16 cellular contexts compared by ENCODE assay signal in the genomic region with DNA sequence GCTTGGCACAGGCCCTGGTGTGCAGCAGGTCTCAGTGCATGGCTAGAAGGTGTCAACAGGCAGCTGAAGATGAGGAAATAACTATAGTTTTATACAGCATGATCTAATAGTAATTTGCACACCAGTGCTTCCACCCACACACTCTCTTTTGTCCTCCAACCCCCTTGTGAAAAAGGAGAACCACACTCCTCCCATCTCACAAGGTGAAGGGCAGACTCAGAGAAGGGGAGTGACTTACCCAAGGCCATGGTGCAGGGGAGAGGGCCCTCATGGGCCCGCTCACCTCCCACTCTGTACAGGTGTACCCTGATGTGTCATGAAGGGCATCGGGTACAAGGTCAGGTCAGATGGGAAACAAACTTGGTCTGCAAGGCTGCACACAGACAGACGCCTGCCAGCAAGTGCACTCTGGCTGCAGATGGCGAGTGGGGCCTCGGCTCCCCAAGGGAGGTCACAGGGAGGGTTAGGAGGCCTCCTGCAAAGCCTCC. TPM values are rescaled to one million over a fixed set of nuclear protein-coding genes. Genes with fewer than 3 reads are reported as not detected.
A peak's percentile ranks its signal among the peaks of the same experiment; 100 is the strongest.
DNase-seq lines count a peak whose midpoint lies in the region; ATAC-seq and TF ChIP-seq lines count a peak whose summit lies in the region.
"Had no signal": no experiment of that assay in that cellular context is flagged by ENCODE, and none has a peak within 500 bp of the region (broad histone marks: within the 10 kb centered on the region; RNA-seq: fewer than 3 reads in every experiment).

No MANE protein-coding gene starts in this region.

- H3K4me1 Mint-ChIP-seq in activated CD4-positive, alpha-beta memory T cell treated with anti-CD3 and anti-CD28 coated beads, Interleukin-2, amount 10 ng/mL, durations not matched to agents 7 days and 5 days = no peaks in the 10 kb centered on the region

- CTCF ChIA-PET in RWPE1 (lab: Yijun Ruan, JAX) = no interaction called here
- CTCF ChIA-PET in activated CD4-positive, alpha-beta memory T cell treated with anti-CD3 and anti-CD28 coated beads, Interleukin-2, amount 10 ng/mL, durations not matched to agents 7 days and 5 days (lab: Charles Lee) = no interaction called here

- POLR2A ChIA-PET in RWPE1 (lab: Yijun Ruan, JAX; ENCODE audit: low non-redundant PET) = no interaction called here
- POLR2A ChIA-PET in activated CD4-positive, alpha-beta memory T cell treated with anti-CD3 and anti-CD28 coated beads, Interleukin-2, amount 10 ng/mL, durations not matched to agents 7 days and 5 days (lab: Charles Lee) = no interaction called here

- peaks cover 0 to 15% (median 5%) of the 10 kb centered on the region in 4 donors for H3K4me1 ChIP-seq in sigmoid colon

- H3K36me3 ChIP-seq in sigmoid colon = peaks cover 10 to 61% (median 20%) of the 10 kb centered on the region in 4 donors

- no peak for TF ChIP-seq EP300 in sigmoid colon (IDR thresholded peaks at IDR 0.05)

- in situ Hi-C loops in GM13976 (cut with MboI; ENCODE audit: low sequenced_read_pairs, unreplicated experiment) = no loop called here

- H3K27ac ChIP-seq in RWPE1 (peak overlapping the region; percentile 95), sigmoid colon (no peak overlapping the region)
- H3K27ac ChIP-seq: GM23248 had no signal

- H3K27ac Mint-ChIP-seq in activated CD4-positive, alpha-beta memory T cell treated with anti-CD3 and anti-CD28 coated beads, Interleukin-2, amount 10 ng/mL, durations not matched to agents 7 days and 5 days = no peak overlapping the region
- H3K27ac Mint-ChIP-seq: CD4-positive, CD25-positive, alpha-beta regulatory T cell had no signal

- H3K27me3 ChIP-seq in sigmoid colon = no peaks in the 10 kb centered on the region

- WGBS in sigmoid colon, 2 donors = 74 to 95% methylated on average over 5 of the region's 5 CpGs

- H3K4me3 Mint-ChIP-seq in activated CD4-positive, alpha-beta memory T cell treated with anti-CD3 and anti-CD28 coated beads, Interleukin-2, amount 10 ng/mL, durations not matched to agents 7 days and 5 days = no peak overlapping the region
- H3K4me3 Mint-ChIP-seq: CD4-positive, CD25-positive, alpha-beta regulatory T cell had no signal

- ATAC-seq in left colon = peak; percentile 9
- ATAC-seq in activated CD4-positive, CD25-positive, alpha-beta regulatory T cell treated with anti-CD3 and anti-CD28 coated beads, Interleukin-2, amount 50 U/mL, for 24 hours = no peak
- ATAC-seq: HCT116, Right ventricle myocardium inferior had no signal

- H3K27me3 Mint-ChIP-seq in activated CD4-positive, alpha-beta memory T cell treated with anti-CD3 and anti-CD28 coated beads, Interleukin-2, amount 10 ng/mL, durations not matched to agents 7 days and 5 days = no peaks in the 10 kb centered on the region
- H3K27me3 Mint-ChIP-seq: CD4-positive, CD25-positive, alpha-beta regulatory T cell had no signal

- TF ChIP-seq CTCF in GM13976 (IDR thresholded peaks at IDR 0.05; ENCODE audit: borderline replicate concordance, control extremely low read depth, extremely low read depth, insufficient read depth, missing control alignments) (no peak), RWPE1 (conservative IDR thresholded peaks at IDR 0.05; ENCODE audit: low read depth) (no peak), sigmoid colon (IDR thresholded peaks at IDR 0.05) (no peak)

- H3K9me3 ChIP-seq in sigmoid colon = no peaks in the 10 kb centered on the region

- no peak for TF ChIP-seq POLR2A in sigmoid colon (IDR thresholded peaks at IDR 0.05)

- DNase-seq in GM13976 (ENCODE audit: low spot score) (peak; percentile 56), RWPE1 (ENCODE audit: low spot score) (no peak), left colon (no peak), sigmoid colon (peak; percentile 30), posterior vena cava (ENCODE audit: low spot score) (no peak)
- no peak for DNase-seq in activated CD4-positive, alpha-beta memory T cell treated with anti-CD3 and anti-CD28 coated beads, Interleukin-2, amount 10 ng/mL, durations not matched to agents 7 days and 5 days
- DNase-seq: AML-193; CD4-positive, CD25-positive, alpha-beta regulatory T cell; GM23248; KBM-7; NCI-H1092; NCI-H1694; NCI-H774 had no signal

- no peak overlapping the region for H3K4me3 ChIP-seq in sigmoid colon
- H3K4me3 ChIP-seq: GM23248 had no signal

- no peaks in the 10 kb centered on the region for H3K9me3 Mint-ChIP-seq in activated CD4-positive, alpha-beta memory T cell treated with anti-CD3 and anti-CD28 coated beads, Interleukin-2, amount 10 ng/mL, durations not matched to agents 7 days and 5 days
- H3K9me3 Mint-ChIP-seq: CD4-positive, CD25-positive, alpha-beta regulatory T cell had no signal

- peaks cover 41% of the 10 kb centered on the region for H3K36me3 Mint-ChIP-seq in activated CD4-positive, alpha-beta memory T cell treated with anti-CD3 and anti-CD28 coated beads, Interleukin-2, amount 10 ng/mL, durations not matched to agents 7 days and 5 days (ENCODE audit: low read depth)

- intact Hi-C loops in left colon (cut with DNase I, micrococcal nuclease) (no loop called here), sigmoid colon (cut with DNase I) (no loop called here), posterior vena cava (cut with DNase I) (no loop called here)

RNA-seq across cellular contexts. Expression of a gene that starts 53.4 kb away (rescaled TPM):
- total RNA-seq in left colon = 100 to 1,000 TPM in 1 of 2 donors, 10 to 100 TPM in 1; 85.8 to 104 TPM
- 10 to 100 TPM; 25.5 to 36.8 (median 32.7) TPM for total RNA-seq in sigmoid colon
- polyA plus RNA-seq in sigmoid colon = 10 to 100 TPM in 2 of 3 donors, 1 to 10 TPM in 1; 7.2 to 68.7 (median 11.8) TPM
- total RNA-seq in activated CD4-positive, alpha-beta memory T cell treated with anti-CD3 and anti-CD28 coated beads, Interleukin-2, amount 10 ng/mL, durations not matched to agents 7 days and 5 days = 10 to 100 TPM; 29.7 to 30.8 TPM
- total RNA-seq in posterior vena cava = 10 to 100 TPM; 28.3 to 35.2 TPM

Comparison
In these comparisons a context has a peak if more than half of its experiments do, and no peak if none do; other contexts are left out.
1. DNase-seq: peak in GM13976 (single experiment) and sigmoid colon (single experiment); none in RWPE1 (single experiment), left colon (0 of 2), activated CD4-positive, alpha-beta memory T cell treated with anti-CD3 and anti-CD28 coated beads, Interleukin-2, amount 10 ng/mL, durations not matched to agents 7 days and 5 days (single experiment) and posterior vena cava (single experiment).